3 cellular contexts compared by ENCODE assay signal in the genomic region with DNA sequence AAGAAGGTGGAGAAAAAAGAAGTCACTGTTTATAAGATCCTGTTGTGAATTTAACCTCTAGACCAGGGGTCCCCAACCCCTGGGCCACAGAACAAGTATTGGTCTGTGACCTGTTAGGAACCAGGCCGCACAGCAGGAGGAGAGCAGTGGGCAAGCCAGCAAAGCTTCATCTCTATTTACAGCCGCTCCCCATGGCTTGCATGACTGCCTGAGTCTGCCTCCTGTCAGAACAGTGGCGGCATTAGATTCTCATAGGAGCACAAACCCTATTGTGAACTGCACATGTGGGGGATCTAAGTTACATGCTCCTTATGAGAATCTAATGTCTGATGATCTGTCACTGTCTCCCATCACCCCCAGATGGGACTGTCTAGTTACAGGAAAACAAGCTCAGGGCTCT. TPM values are rescaled to one million over a fixed set of nuclear protein-coding genes. Genes with fewer than 3 reads are reported as not detected.
"Had no signal": no experiment of that assay in that cellular context is flagged by ENCODE, and none has a peak within 500 bp of the region (broad histone marks: within the 10 kb centered on the region; RNA-seq: fewer than 3 reads in every experiment).

No MANE protein-coding gene starts in this region.

RNA-seq across cellular contexts. Expression of gene MAPK4, which starts 13.3 kb away (rescaled TPM):
- total RNA-seq: HT-29, IMR-90, K562 had no signal
- polyA plus RNA-seq: IMR-90, K562 had no signal
